9 cellular contexts compared by ENCODE assay signal in genomic region chr17:27384261-27384701, GRCh38.
A peak's percentile ranks its signal among the peaks of the same experiment; 100 is the strongest.
DNase-seq lines count a peak whose midpoint lies in the region; ATAC-seq, FAIRE-seq and TF ChIP-seq lines count a peak whose summit lies in the region.
"Had no signal": no experiment of that assay in that cellular context is flagged by ENCODE, and none has a peak within 500 bp of the region (broad histone marks: within the 10 kb centered on the region; RNA-seq: fewer than 3 reads in every experiment).

No MANE protein-coding gene starts in this region.

- H3K4me3 ChIP-seq in body of pancreas (no peak overlapping the region), thoracic aorta (peak overlapping the region; percentile 8), Karpas-422 (ENCODE audit: low read length) (no peak overlapping the region)

- H3K9me3 ChIP-seq in body of pancreas = no peaks in the 10 kb centered on the region
- no peaks in the 10 kb centered on the region for H3K9me3 ChIP-seq in thoracic aorta
- H3K9me3 ChIP-seq in H9 (ENCODE audit: control insufficient read depth, low read depth, low read length) = no peaks in the 10 kb centered on the region
- no peaks in the 10 kb centered on the region for H3K9me3 ChIP-seq in Karpas-422 (ENCODE audit: low read length)

- peak overlapping the region in 2 of 4 donors; percentile 39 to 48 for H3K27ac ChIP-seq in body of pancreas
- H3K27ac ChIP-seq in thoracic aorta = peak overlapping the region; percentile 56 to 59
- no peak overlapping the region for H3K27ac ChIP-seq in H9 (ENCODE audit: insufficient read length, low read depth, low read length)
- H3K27ac ChIP-seq in Karpas-422 (ENCODE audit: low read length) = no peak overlapping the region

- no peaks in the 10 kb centered on the region for H3K36me3 ChIP-seq in body of pancreas (replicated peaks in 1 of 2; ENCODE audit: insufficient read depth in 1 of 2, low read depth in 2 of 2)
- H3K36me3 ChIP-seq in thoracic aorta = no peaks in the 10 kb centered on the region
- H3K36me3 ChIP-seq in Karpas-422 (ENCODE audit: insufficient read depth, low read length) = no peaks in the 10 kb centered on the region

- TF ChIP-seq CTCF in body of pancreas (IDR thresholded peaks at IDR 0.05) (no peak), thoracic aorta (IDR thresholded peaks at IDR 0.05) (no peak), H9 (conservative IDR thresholded peaks at IDR 0.05) (no peak)

- H3T11ph ChIP-seq in H9 (ENCODE audit: low read length) = no peak overlapping the region

- 20 to 24% methylated on average over 7 of the region's 7 CpGs for WGBS in body of pancreas, 2 donors
- no CpG with 5 or more reads among the region's 7 CpGs for WGBS in H9 (ENCODE audit: extremely low coverage, insufficient read length, low lambda C conversion rate)

- H4K5ac ChIP-seq in H9 (ENCODE audit: insufficient read length, low read depth, low read length) = no peak overlapping the region

- no peak overlapping the region for H3K56ac ChIP-seq in H9 (ENCODE audit: insufficient read length, low read depth, low read length)

- no peak overlapping the region for H2AK5ac ChIP-seq in H9 (ENCODE audit: insufficient read length, low read length)

- ATAC-seq in body of pancreas = peak; percentile 84
- peak; percentile 82 for ATAC-seq in thoracic aorta (ENCODE audit: insufficient number of reproducible peaks, low FRiP score, low read depth)
- no peak for ATAC-seq in HG03135 (IDR thresholded peaks at IDR 0.05; ENCODE audit: unreplicated experiment)
- ATAC-seq in HG03108 (IDR thresholded peaks at IDR 0.05; ENCODE audit: unreplicated experiment) = no peak

- H3K4me3 Mint-ChIP-seq in H9 = no peak overlapping the region

- H2BK12ac ChIP-seq in H9 (ENCODE audit: insufficient read length, low read depth, low read length) = no peak overlapping the region

- no peak overlapping the region for H3K4me2 ChIP-seq in H9 (ENCODE audit: insufficient read depth, insufficient read length, low read length)
- no peak overlapping the region for H3K4me2 ChIP-seq in Karpas-422 (ENCODE audit: low read depth, low read length, poor library complexity, severe bottlenecking)

- H3K27me3 ChIP-seq in body of pancreas (no peaks in the 10 kb centered on the region), thoracic aorta (replicated peaks; ENCODE audit: insufficient read depth) (no peaks in the 10 kb centered on the region), H9 (ENCODE audit: insufficient read depth, low read length) (no peaks in the 10 kb centered on the region), Karpas-422 (ENCODE audit: low read length) (no peaks in the 10 kb centered on the region)

- H3K9ac ChIP-seq in H9 (ENCODE audit: extremely low read depth, insufficient read length, low read length) = no peak overlapping the region
- H3K9ac ChIP-seq in Karpas-422 (ENCODE audit: low read length) = no peak overlapping the region

- H2AFZ ChIP-seq in H9 (ENCODE audit: low read length) (no peak overlapping the region), Karpas-422 (ENCODE audit: low read length) (no peak overlapping the region)

- no peak overlapping the region for H4K8ac ChIP-seq in H9 (replicated peaks; ENCODE audit: insufficient read length, low read depth, low read length)

- H2BK5ac ChIP-seq in H9 (ENCODE audit: insufficient read length, low read length) = no peak overlapping the region

- H2BK20ac ChIP-seq in H9 (ENCODE audit: low read depth, low read length, poor library complexity, severe bottlenecking) = no peak overlapping the region

- no peak for TF ChIP-seq POLR2A in body of pancreas (IDR thresholded peaks at IDR 0.05)

- H3K36me3 Mint-ChIP-seq in H9 (ENCODE audit: insufficient read depth in 1 of 3, low read depth in 3 of 3) = no peaks in the 10 kb centered on the region; a peak in 1 of 7 replicates

- no peak overlapping the region for H3K18ac ChIP-seq in H9 (ENCODE audit: insufficient read length, low read depth, low read length)

- no peaks in the 10 kb centered on the region for H3K79me1 ChIP-seq in H9 (ENCODE audit: insufficient read depth, low read depth, low read length, poor library complexity, severe bottlenecking)

- no peak overlapping the region for H2BK120ac ChIP-seq in H9 (ENCODE audit: low read depth, low read length, poor library complexity, severe bottlenecking)

- no peak overlapping the region for H3K23ac ChIP-seq in H9 (ENCODE audit: insufficient read length, low read depth, low read length)

- intact Hi-C loops in body of pancreas (cut with DNase I) = no loop called here

- H3K27ac Mint-ChIP-seq in H9 = no peak overlapping the region; a peak in 1 of 7 replicates

- no peak overlapping the region for H4K91ac ChIP-seq in H9 (ENCODE audit: insufficient read length, low read depth, low read length)

- H3K9me3 Mint-ChIP-seq in H9 = peaks cover 0 to 2% of the 10 kb centered on the region in 2 experiments; a peak in 2 of 5 replicates

- DNase-seq in HTR-8/SVneo (ENCODE audit: insufficient read length, low spot score) (peak; percentile 82), body of pancreas (peak; percentile 69 to 87 (median 84)), hypothalamus (lab: John Stamatoyannopoulos, UW) (peak in 40 of 51 donors; percentile 8 to 80 (median 50)), thoracic aorta (ENCODE audit: low spot score) (peak; percentile 69), H9 (no peak), Karpas-422 (no peak)

- H3K4me1 Mint-ChIP-seq in H9 = peaks cover 7 to 9% of the 10 kb centered on the region in 2 experiments

- H3K4ac ChIP-seq in H9 (ENCODE audit: low read depth, low read length) = no peak overlapping the region

- peak; percentile 60 for FAIRE-seq in HTR-8/SVneo (lab: Jason Lieb, UNC)
- FAIRE-seq: colon had no signal

- H3K9me2 ChIP-seq in Karpas-422 (replicated peaks; ENCODE audit: insufficient read depth, low read length) = no peaks in the 10 kb centered on the region

- H3K14ac ChIP-seq in H9 (ENCODE audit: insufficient read depth, low read length) = no peak overlapping the region

- peaks cover 5% of the 10 kb centered on the region; the same call in 1 of the 2 replicates for H3K27me3 Mint-ChIP-seq in H9 (ENCODE audit: low read depth)

- peaks cover 18% of the 10 kb centered on the region for H3K4me1 ChIP-seq in body of pancreas
- peaks cover 13 to 32% of the 10 kb centered on the region in 2 donors for H3K4me1 ChIP-seq in thoracic aorta (ENCODE audit: control insufficient read depth in 1 of 2, low read depth in 2 of 2)
- no peaks in the 10 kb centered on the region for H3K4me1 ChIP-seq in H9 (ENCODE audit: insufficient read depth, low read length)
- H3K4me1 ChIP-seq in Karpas-422 (ENCODE audit: low read length) = peaks cover 4% of the 10 kb centered on the region; the same call in 1 of the 2 replicates

- H3K79me2 ChIP-seq in H9 (ENCODE audit: insufficient read depth, low read length) (no peaks in the 10 kb centered on the region), Karpas-422 (ENCODE audit: low read length) (no peaks in the 10 kb centered on the region)

- no peaks in the 10 kb centered on the region for H4K20me1 ChIP-seq in H9 (ENCODE audit: control insufficient read depth, insufficient read depth, insufficient read length)
- no peaks in the 10 kb centered on the region for H4K20me1 ChIP-seq in Karpas-422 (ENCODE audit: insufficient read depth, low read depth, low read length)

- H3K23me2 ChIP-seq in H9 (ENCODE audit: insufficient read length, low read depth, low read length, poor library complexity, severe bottlenecking) = no peaks in the 10 kb centered on the region

- H2BK15ac ChIP-seq in H9 (ENCODE audit: low read depth, low read length) = no peak overlapping the region

Comparison
In these comparisons a context has a peak if more than half of its experiments do, and no peak if none do; other contexts are left out.
1. DNase-seq: peak in HTR-8/SVneo (single experiment), body of pancreas (4 of 4), hypothalamus (40 of 51) and thoracic aorta (single experiment); none in H9 (single experiment) and Karpas-422 (single experiment).
2. ATAC-seq: peak in body of pancreas (single experiment) and thoracic aorta (single experiment); none in HG03135 (single experiment) and HG03108 (single experiment).
3. H3K27ac ChIP-seq: peak in thoracic aorta (2 of 2); none in H9 (single experiment) and Karpas-422 (single experiment).